ENCODE assay signal across 16 cellular contexts in the genomic region with DNA sequence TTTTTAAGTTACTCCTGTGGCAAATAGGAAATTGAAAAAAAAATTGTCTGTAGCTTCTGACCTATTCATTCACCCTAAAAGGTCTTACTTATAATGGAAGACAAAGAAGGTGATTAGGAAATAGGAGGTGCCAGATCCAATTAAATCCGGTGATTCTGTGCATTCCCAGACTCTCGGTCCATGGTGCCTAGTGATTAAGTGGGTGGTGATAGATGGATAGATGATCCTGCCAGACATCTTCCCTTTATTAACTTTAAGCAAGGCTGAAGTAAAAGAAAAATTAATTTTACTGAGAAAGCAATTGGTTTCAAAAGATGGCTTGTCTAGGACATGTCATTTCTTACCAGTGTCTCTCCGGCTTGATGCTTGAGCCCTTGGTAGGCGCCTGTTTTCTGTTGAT.
DNase-seq lines count a peak whose midpoint lies in the region; ATAC-seq and TF ChIP-seq lines count a peak whose summit lies in the region.
"Had no signal": no experiment of that assay in that cellular context is flagged by ENCODE, and none has a peak within 500 bp of the region (broad histone marks: within the 10 kb centered on the region; RNA-seq: fewer than 3 reads in every experiment).

No MANE protein-coding gene starts in this region.

- intact Hi-C loops in Panc1 (cut with micrococcal nuclease; ENCODE audit: unreplicated experiment) (loop anchor here (5.0 kb wide), 1 partner anchor 139 kb away; no protein-coding TSS in a partner anchor), dorsolateral prefrontal cortex (cut with DNase I) (loop anchor here (5.0 to 10.0 kb wide), 2 partner anchors 136 to 139 kb away; no protein-coding TSS in a partner anchor)

- CTCF ChIA-PET in Panc1 (lab: Charles Lee): interaction anchor here (0.6 kb wide), 1 partner anchor 600 kb away, joined by 3 read pairs; no protein-coding TSS in a partner anchor

- DNase-seq in NCI-H69 (lab: John Stamatoyannopoulos, UW): peak; percentile 33
- no peak for DNase-seq in Panc1 (ENCODE audit: low read depth, low spot score)
- DNase-seq in caudate nucleus (lab: John Stamatoyannopoulos, UW): no peak
- DNase-seq in dorsolateral prefrontal cortex: no peak
- no peak for DNase-seq in NCI-H446 (lab: John Stamatoyannopoulos, UW)
- DNase-seq in NCI-H1092 (lab: John Stamatoyannopoulos, UW): no peak
- DNase-seq: 8988T; C1 segment of cervical spinal cord; Caco-2; CD8-positive, alpha-beta T cell; DMS153; DND-41; GOT3; HCEC 1CT had no signal

- no TSS peak for BruUV-seq in Panc1 (replicated peaks; lab: Mats Ljungman, UMichigan)

- no peaks in the 10 kb centered on the region for H3K27me3 ChIP-seq in Panc1 (ENCODE audit: control insufficient read depth, insufficient read depth, low read length)
- H3K27me3 ChIP-seq in dorsolateral prefrontal cortex: no peaks in the 10 kb centered on the region

- H3K4me3 ChIP-seq in Panc1 (ENCODE audit: low read depth in 2 of 2, low read length in 2 of 2) (no peak overlapping the region), dorsolateral prefrontal cortex (no peak overlapping the region)

- in situ Hi-C loops in Panc1 (cut with HindIII; ENCODE audit: low pct_unique_long_range_greater_than_20kb, low sequenced_read_pairs): no loop called here

- TF ChIP-seq CTCF in Panc1 (IDR thresholded peaks at IDR 0.05): no peak
- no peak for TF ChIP-seq CTCF in dorsolateral prefrontal cortex (IDR thresholded peaks at IDR 0.05 in 54 of 56, conservative IDR thresholded peaks at IDR 0.05 in 2 of 56; ENCODE audit: low read depth in 1 of 56, partially characterized antibody in 56 of 56)

- POLR2A ChIA-PET in Panc1 (lab: Charles Lee): no interaction called here

- H3K9me3 ChIP-seq in Panc1 (ENCODE audit: control insufficient read depth, insufficient read depth, low read depth, low read length): no peaks in the 10 kb centered on the region
- H3K9me3 ChIP-seq: Caco-2 had no signal

- no peaks in the 10 kb centered on the region for H3K36me3 ChIP-seq in Panc1 (ENCODE audit: control insufficient read depth, insufficient read depth, low read length)

- H3K27ac ChIP-seq in Panc1 (ENCODE audit: low read length) (peak overlapping the region; percentile 30; the same call in 1 of the 2 replicates), caudate nucleus (ENCODE audit: low read depth, low read length) (peak overlapping the region; percentile 88), dorsolateral prefrontal cortex (peak overlapping the region in 44 of 59 donors; percentile 2 to 85 (median 64))

- ATAC-seq in Panc1 (no peak), HG02852 (IDR thresholded peaks at IDR 0.05; ENCODE audit: unreplicated experiment) (no peak), GM19397 (IDR thresholded peaks at IDR 0.05; ENCODE audit: unreplicated experiment) (no peak)
- ATAC-seq: CD8-positive, alpha-beta T cell had no signal

- H3K4me1 ChIP-seq in Panc1 (ENCODE audit: control insufficient read depth, insufficient read depth, low read length): no peaks in the 10 kb centered on the region

Comparison
In these comparisons a context has a peak if more than half of its experiments do, and no peak if none do; other contexts are left out.
1. H3K27ac ChIP-seq: peak in every context shown above with its lines; median percentile 88 in caudate nucleus; 64 in dorsolateral prefrontal cortex; 30 in Panc1.